9 cellular contexts compared by ENCODE assay signal in genomic region chr13:30463820-30464495, GRCh38. TPM values are rescaled to one million over a fixed set of nuclear protein-coding genes. Genes with fewer than 3 reads are reported as not detected.
DNase-seq lines count a peak whose midpoint lies in the region; ATAC-seq, FAIRE-seq and TF ChIP-seq lines count a peak whose summit lies in the region.
"Had no signal": no experiment of that assay in that cellular context is flagged by ENCODE, and none has a peak within 500 bp of the region (broad histone marks: within the 10 kb centered on the region; RNA-seq: fewer than 3 reads in every experiment).

No MANE protein-coding gene starts in this region.

- dilution Hi-C loops in keratinocyte (cut with MboI; ENCODE audit: extremely low pct_ligation_motif_present, low sequenced_read_pairs): no loop called here

- DNase-seq in CD8-positive, alpha-beta T cell: peak; percentile 25 to 86 (median 71)
- DNase-seq in MCF 10A (ENCODE audit: unreplicated experiment) (peak; percentile 65), keratinocyte (ENCODE audit: low read depth, low spot score) (no peak), cortex of kidney (lab: John Stamatoyannopoulos, UW) (no peak)
- DNase-seq in stimulated activated CD4-positive, alpha-beta T cell treated with anti-CD3 and anti-CD28 coated beads, Interleukin-12 subunit alpha, Interleukin-12 subunit beta, amount 100 ng/mL, for 4 hours: peak; percentile 64

- H3K27me3 ChIP-seq in CD8-positive, alpha-beta T cell (ENCODE audit: insufficient read depth, low read length): no peaks in the 10 kb centered on the region
- no peaks in the 10 kb centered on the region for H3K27me3 ChIP-seq in HUES48 (ENCODE audit: control insufficient read depth, insufficient read depth, low read length)
- H3K27me3 ChIP-seq in keratinocyte (ENCODE audit: control insufficient read depth, extremely low read depth, insufficient read depth, low read length): no peaks in the 10 kb centered on the region

- CTCF ChIA-PET in CD8-positive, alpha-beta T cell (lab: Charles Lee): interaction anchor here (0.6 kb wide), 1 partner anchor 17 kb away, joined by 4 read pairs; no protein-coding TSS in a partner anchor
- CTCF ChIA-PET in MCF 10A (lab: Yijun Ruan, JAX): interaction anchor here (0.6 to 0.7 kb wide), 4 partner anchors 58 to 267 kb away, joined by 3 to 5 read pairs (median 4); no protein-coding TSS in a partner anchor

- H3K4me3 Mint-ChIP-seq in CD8-positive, alpha-beta T cell: peak overlapping the region; percentile 92
- peak overlapping the region; percentile 89 for H3K4me3 Mint-ChIP-seq in MCF 10A (ENCODE audit: unreplicated experiment)

- H2AFZ ChIP-seq in keratinocyte (ENCODE audit: control insufficient read depth, low read length): peak overlapping the region; percentile 7

- peaks cover 34% of the 10 kb centered on the region for H3K4me1 Mint-ChIP-seq in CD8-positive, alpha-beta T cell (ENCODE audit: low read depth)
- H3K4me1 Mint-ChIP-seq in MCF 10A (ENCODE audit: insufficient read depth, unreplicated experiment): peaks cover 11% of the 10 kb centered on the region

- H3K36me3 ChIP-seq in CD8-positive, alpha-beta T cell (ENCODE audit: insufficient read depth, low read length): peaks cover 13% of the 10 kb centered on the region
- H3K36me3 ChIP-seq in HUES48 (ENCODE audit: control insufficient read depth, insufficient read depth, low read length) (peaks cover 41% of the 10 kb centered on the region), keratinocyte (ENCODE audit: control insufficient read depth in 2 of 2, extremely low read depth in 1 of 2, insufficient read depth in 2 of 2, low read length in 2 of 2) (peaks cover 1 to 10% of the 10 kb centered on the region in 2 experiments)

- H3K9me3 Mint-ChIP-seq in CD8-positive, alpha-beta T cell: no peaks in the 10 kb centered on the region
- no peaks in the 10 kb centered on the region for H3K9me3 Mint-ChIP-seq in MCF 10A (ENCODE audit: unreplicated experiment)

- H3K79me2 ChIP-seq in keratinocyte (ENCODE audit: control insufficient read depth, insufficient read depth, low read length): peaks cover 23% of the 10 kb centered on the region

- peak overlapping the region; percentile 95 for H3K27ac Mint-ChIP-seq in CD8-positive, alpha-beta T cell
- peak overlapping the region; percentile 97 for H3K27ac Mint-ChIP-seq in MCF 10A (ENCODE audit: low read depth, unreplicated experiment)

- peak; percentile 6 for ATAC-seq in CD8-positive, alpha-beta T cell
- ATAC-seq in GM19452 (IDR thresholded peaks at IDR 0.05; ENCODE audit: unreplicated experiment): peak; percentile 32

- peak overlapping the region; percentile 90 for H3K4me2 ChIP-seq in keratinocyte (ENCODE audit: control insufficient read depth, extremely low read depth, insufficient read depth, low read depth, low read length)

- H3K36me3 Mint-ChIP-seq in CD8-positive, alpha-beta T cell: peaks cover 41% of the 10 kb centered on the region
- peaks cover 53% of the 10 kb centered on the region for H3K36me3 Mint-ChIP-seq in MCF 10A (ENCODE audit: insufficient read depth, unreplicated experiment)

- H3K9ac ChIP-seq in HUES48 (ENCODE audit: low read depth, low read length) (peak overlapping the region; percentile 99), keratinocyte (ENCODE audit: control insufficient read depth, extremely low read depth, insufficient read depth, low read length) (peak overlapping the region; percentile 95)

- TSS peak; percentile 20 for BruUV-seq in MCF 10A (replicated peaks; lab: Mats Ljungman, UMichigan)

- H3K27ac ChIP-seq in CD8-positive, alpha-beta T cell (ENCODE audit: low read depth, low read length): peak overlapping the region; percentile 92
- H3K27ac ChIP-seq in HUES48 (ENCODE audit: low read depth, low read length): peak overlapping the region; percentile 94
- H3K27ac ChIP-seq in VCaP: peak overlapping the region; percentile 99
- peak overlapping the region; percentile 94 for H3K27ac ChIP-seq in keratinocyte (ENCODE audit: control insufficient read depth, insufficient read depth, low read length)

- no peaks in the 10 kb centered on the region for H3K27me3 Mint-ChIP-seq in CD8-positive, alpha-beta T cell (ENCODE audit: low read depth)
- no peaks in the 10 kb centered on the region for H3K27me3 Mint-ChIP-seq in MCF 10A (ENCODE audit: insufficient read depth, unreplicated experiment)

- no peaks in the 10 kb centered on the region for H3K9me1 ChIP-seq in keratinocyte (ENCODE audit: control insufficient read depth, extremely low read depth, insufficient read depth, low read length)

- TF ChIP-seq CTCF in CD8-positive, alpha-beta T cell (IDR thresholded peaks at IDR 0.05): no peak
- TF ChIP-seq CTCF in VCaP (conservative IDR thresholded peaks at IDR 0.05): no peak
- no peak for TF ChIP-seq CTCF in MCF 10A (IDR thresholded peaks at IDR 0.05; ENCODE audit: unreplicated experiment)
- TF ChIP-seq CTCF in keratinocyte (optimal IDR thresholded peaks at IDR 0.05 in 1 of 3, IDR thresholded peaks at IDR 0.05 in 1 of 3, conservative IDR thresholded peaks at IDR 0.05 in 1 of 3; ENCODE audit: extremely low read depth in 1 of 3, insufficient read depth in 2 of 3, low read length in 3 of 3): no peak

- no peaks in the 10 kb centered on the region for H4K20me1 ChIP-seq in keratinocyte (ENCODE audit: control insufficient read depth, extremely low read depth, insufficient read depth, low read length)

- H3K9me3 ChIP-seq in CD8-positive, alpha-beta T cell (ENCODE audit: low read length): no peaks in the 10 kb centered on the region
- no peaks in the 10 kb centered on the region for H3K9me3 ChIP-seq in HUES48 (ENCODE audit: control insufficient read depth, insufficient read depth, low read length)
- no peaks in the 10 kb centered on the region for H3K9me3 ChIP-seq in keratinocyte (ENCODE audit: control insufficient read depth, low read depth, low read length)

- H3K4me1 ChIP-seq in CD8-positive, alpha-beta T cell (ENCODE audit: insufficient read depth, low read length): peaks cover 26% of the 10 kb centered on the region
- H3K4me1 ChIP-seq in HUES48 (ENCODE audit: control insufficient read depth, insufficient read depth, low read length): peaks cover 10% of the 10 kb centered on the region
- peaks cover 16% of the 10 kb centered on the region for H3K4me1 ChIP-seq in keratinocyte (ENCODE audit: control insufficient read depth, extremely low read depth, insufficient read depth, low read length)

- POLR2A ChIA-PET in CD8-positive, alpha-beta T cell (lab: Charles Lee): interaction anchor here (0.6 to 3.7 kb wide), 12 partner anchors 12 to 349 kb away, joined by 3 to 48 read pairs (median 4); partner anchors contain the start of genes UBE2L5 and USPL1
- POLR2A ChIA-PET in MCF 10A (lab: Yijun Ruan, JAX): interaction anchor here (0.6 to 2.9 kb wide), 14 partner anchors 33 to 768 kb away, joined by 3 to 81 read pairs (median 4); partner anchors contain the start of genes KATNAL1, UBE2L5 and USPL1

- H3K4me3 ChIP-seq in CD8-positive, alpha-beta T cell (ENCODE audit: low read depth, low read length): peak overlapping the region; percentile 94
- H3K4me3 ChIP-seq in HUES48 (ENCODE audit: low read depth, low read length) (peak overlapping the region; percentile 99), keratinocyte (ENCODE audit: control insufficient read depth in 2 of 3, extremely low read depth in 1 of 3, insufficient read depth in 2 of 3, low read depth in 1 of 3, low read length in 3 of 3) (peak overlapping the region; percentile 51 to 94 (median 67))

- FAIRE-seq in keratinocyte (lab: Jason Lieb, UNC): no peak
- FAIRE-seq: TTC549 had no signal

- intact Hi-C loops in CD8-positive, alpha-beta T cell (cut with DNase I, micrococcal nuclease): loop anchor here (1.0 to 10.0 kb wide), 12 partner anchors 41 to 689 kb away; partner anchors contain the start of genes KATNAL1 (in 1 of the 2), UBE2L5 (in 1 of the 2) and USPL1 (in 1 of the 2)
- intact Hi-C loops in MCF 10A (cut with micrococcal nuclease): loop anchor here (1.0 to 10.0 kb wide), 3 partner anchors 211 to 401 kb away; no protein-coding TSS in a partner anchor

RNA-seq across cellular contexts. Expression of gene HMGB1, which starts 1.8 kb away (rescaled TPM):
- 100 to 1,000 TPM; 445 to 453 TPM for total RNA-seq in CD8-positive, alpha-beta T cell
- 302 and 307 TPM in 2 replicates for total RNA-seq in MCF 10A (2022)
- 63.8 to 221 TPM (median 156 TPM) in 3 replicates for polyA plus RNA-seq in keratinocyte
- polyA plus RNA-seq in keratinocyte (2011; ENCODE audit: low read depth): 186 TPM
- polyA plus RNA-seq in keratinocyte (2011; cell fraction: cytosol; rRNA removed): 86.2 and 123 TPM in 2 replicates
- 91.3 and 133 TPM in 2 replicates for polyA plus RNA-seq in keratinocyte (2011; cell fraction: nucleus; rRNA removed)
- polyA plus RNA-seq in keratinocyte (2012; ENCODE audit: low replicate concordance): 202 and 323 TPM in 2 replicates
- 6.2 to 53.1 TPM (median 12.2 TPM) in 3 replicates for polyA minus RNA-seq in keratinocyte
- 56.4 TPM for polyA minus RNA-seq in keratinocyte (2011; cell fraction: cytosol; rRNA and poly(A)+ RNA removed)
- polyA minus RNA-seq in keratinocyte (2011; cell fraction: nucleus; rRNA and poly(A)+ RNA removed): 16.7 and 30.3 TPM in 2 replicates

RNA-seq across cellular contexts. Expression of gene UBE2L5, which starts 41.7 kb away (rescaled TPM):
- total RNA-seq in CD8-positive, alpha-beta T cell: not detected
- total RNA-seq in MCF 10A (2022): not detected in 2 replicates
- polyA plus RNA-seq in keratinocyte: 0.26 to 0.38 TPM in 2 of 3 replicates, not detected in the other
- not detected for polyA plus RNA-seq in keratinocyte (2011; ENCODE audit: low read depth)
- 0.22 and 0.30 TPM in 2 replicates for polyA plus RNA-seq in keratinocyte (2011; cell fraction: cytosol; rRNA removed)
- not detected in 2 replicates for polyA plus RNA-seq in keratinocyte (2011; cell fraction: nucleus; rRNA removed)
- polyA plus RNA-seq in keratinocyte (2012; ENCODE audit: low replicate concordance): 0.34 TPM in 1 of 2 replicates, not detected in the other
- not detected in 3 replicates for polyA minus RNA-seq in keratinocyte
- polyA minus RNA-seq in keratinocyte (2011; cell fraction: cytosol; rRNA and poly(A)+ RNA removed): not detected
- polyA minus RNA-seq in keratinocyte (2011; cell fraction: nucleus; rRNA and poly(A)+ RNA removed): not detected in 2 replicates

Comparison
In these comparisons a context has a peak if more than half of its experiments do, and no peak if none do; other contexts are left out.
1. DNase-seq: peak in CD8-positive, alpha-beta T cell (7 of 7), MCF 10A (single experiment) and stimulated activated CD4-positive, alpha-beta T cell treated with anti-CD3 and anti-CD28 coated beads, Interleukin-12 subunit alpha, Interleukin-12 subunit beta, amount 100 ng/mL, for 4 hours (single experiment); none in keratinocyte (single experiment) and cortex of kidney (single experiment).
2. Peak in every context shown above with its lines, with median percentiles within 50 percentile points of each other: H3K27ac ChIP-seq and H3K4me3 ChIP-seq.